ENCODE assay signal across 1 cellular context in the genomic region with DNA sequence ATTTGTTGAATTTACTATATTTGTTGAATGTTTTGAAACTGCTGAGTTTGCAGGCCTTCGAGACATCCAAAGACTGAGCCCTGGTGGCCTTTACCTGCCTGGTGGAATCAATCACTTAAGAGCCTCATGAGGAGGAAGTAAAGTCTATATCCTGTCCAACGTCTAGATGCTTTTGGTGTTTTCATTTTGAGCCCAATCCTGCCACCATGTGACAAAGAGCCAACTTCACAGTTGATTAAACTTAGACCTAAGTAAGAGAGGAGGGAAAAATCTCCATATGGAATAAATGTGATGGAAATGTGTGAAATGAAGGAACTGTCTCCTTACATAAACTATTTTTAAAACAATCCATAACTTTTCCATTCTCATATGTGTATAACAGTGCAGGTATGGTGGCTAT.
TF ChIP-seq lines count a peak whose summit lies in the region.

No MANE protein-coding gene starts in this region.

TF ChIP-seq in SK-N-SH, 30 proteins besides CTCF, POLR2A, EP300 and RAD21 (continued from another document):
- TF ChIP-seq, protein P1, sequence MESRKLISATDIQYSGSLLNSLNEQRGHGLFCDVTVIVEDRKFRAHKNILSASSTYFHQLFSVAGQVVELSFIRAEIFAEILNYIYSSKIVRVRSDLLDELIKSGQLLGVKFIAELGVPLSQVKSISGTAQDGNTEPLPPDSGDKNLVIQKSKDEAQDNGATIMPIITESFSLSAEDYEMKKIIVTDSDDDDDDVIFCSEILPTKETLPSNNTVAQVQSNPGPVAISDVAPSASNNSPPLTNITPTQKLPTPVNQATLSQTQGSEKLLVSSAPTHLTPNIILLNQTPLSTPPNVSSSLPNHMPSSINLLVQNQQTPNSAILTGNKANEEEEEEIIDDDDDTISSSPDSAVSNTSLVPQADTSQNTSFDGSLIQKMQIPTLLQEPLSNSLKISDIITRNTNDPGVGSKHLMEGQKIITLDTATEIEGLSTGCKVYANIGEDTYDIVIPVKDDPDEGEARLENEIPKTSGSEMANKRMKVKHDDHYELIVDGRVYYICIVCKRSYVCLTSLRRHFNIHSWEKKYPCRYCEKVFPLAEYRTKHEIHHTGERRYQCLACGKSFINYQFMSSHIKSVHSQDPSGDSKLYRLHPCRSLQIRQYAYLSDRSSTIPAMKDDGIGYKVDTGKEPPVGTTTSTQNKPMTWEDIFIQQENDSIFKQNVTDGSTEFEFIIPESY (IDR thresholded peaks at IDR 0.05; ENCODE audit: borderline replicate concordance, low read depth): no peak
- TF ChIP-seq FOXM1 (IDR thresholded peaks at IDR 0.05; ENCODE audit: low read depth): no peak
- TF ChIP-seq, protein P2, sequence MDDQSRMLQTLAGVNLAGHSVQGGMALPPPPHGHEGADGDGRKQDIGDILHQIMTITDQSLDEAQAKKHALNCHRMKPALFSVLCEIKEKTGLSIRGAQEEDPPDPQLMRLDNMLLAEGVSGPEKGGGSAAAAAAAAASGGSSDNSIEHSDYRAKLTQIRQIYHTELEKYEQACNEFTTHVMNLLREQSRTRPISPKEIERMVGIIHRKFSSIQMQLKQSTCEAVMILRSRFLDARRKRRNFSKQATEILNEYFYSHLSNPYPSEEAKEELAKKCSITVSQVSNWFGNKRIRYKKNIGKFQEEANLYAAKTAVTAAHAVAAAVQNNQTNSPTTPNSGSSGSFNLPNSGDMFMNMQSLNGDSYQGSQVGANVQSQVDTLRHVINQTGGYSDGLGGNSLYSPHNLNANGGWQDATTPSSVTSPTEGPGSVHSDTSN (IDR thresholded peaks at IDR 0.05): peak; percentile 9; the same call in 1 of the 2 replicates
- TF ChIP-seq, protein P3, sequence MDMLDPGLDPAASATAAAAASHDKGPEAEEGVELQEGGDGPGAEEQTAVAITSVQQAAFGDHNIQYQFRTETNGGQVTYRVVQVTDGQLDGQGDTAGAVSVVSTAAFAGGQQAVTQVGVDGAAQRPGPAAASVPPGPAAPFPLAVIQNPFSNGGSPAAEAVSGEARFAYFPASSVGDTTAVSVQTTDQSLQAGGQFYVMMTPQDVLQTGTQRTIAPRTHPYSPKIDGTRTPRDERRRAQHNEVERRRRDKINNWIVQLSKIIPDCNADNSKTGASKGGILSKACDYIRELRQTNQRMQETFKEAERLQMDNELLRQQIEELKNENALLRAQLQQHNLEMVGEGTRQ (IDR thresholded peaks at IDR 0.05; ENCODE audit: borderline replicate concordance, low read depth, low read length): no peak
- TF ChIP-seq TAF1 (IDR thresholded peaks at IDR 0.05; ENCODE audit: borderline replicate concordance, low read depth, low read length): no peak
- TF ChIP-seq RCOR1 (IDR thresholded peaks at IDR 0.05; ENCODE audit: low read length): no peak
- TF ChIP-seq NRF1 (IDR thresholded peaks at IDR 0.05; ENCODE audit: low read depth, low read length): no peak
- TF ChIP-seq FOSL2 (IDR thresholded peaks at IDR 0.05; ENCODE audit: borderline replicate concordance, low read depth): no peak
